In genomic region chr2:3168230-3168891, GRCh38 we compare ENCODE assay signal across 14 cellular contexts.
A peak's percentile ranks its signal among the peaks of the same experiment; 100 is the strongest.
DNase-seq lines count a peak whose midpoint lies in the region; ATAC-seq, FAIRE-seq and TF ChIP-seq lines count a peak whose summit lies in the region.
"Had no signal": no experiment of that assay in that cellular context is flagged by ENCODE, and none has a peak within 500 bp of the region (broad histone marks: within the 10 kb centered on the region; RNA-seq: fewer than 3 reads in every experiment).

No MANE protein-coding gene starts in this region.

- H3K27ac ChIP-seq in breast epithelium (no peak overlapping the region), GM12878 (ENCODE audit: control insufficient read depth, insufficient read depth) (no peak overlapping the region), suprapubic skin (no peak overlapping the region)
- H3K27ac ChIP-seq: lower lobe of right lung, SJSA1 had no signal

- SMC1A ChIA-PET in GM12878 (lab: Charles Lee; ENCODE audit: uncharacterized antibody, unreplicated experiment), result no interaction called here

- no peak for FAIRE-seq in GM12878 (lab: Jason Lieb, UNC)

- CTCF ChIA-PET in MCF 10A (lab: Yijun Ruan, JAX), result interaction anchor here (0.5 to 0.8 kb wide), 4 partner anchors 25 to 1257 kb away, joined by 3 to 4 read pairs (median 4); no protein-coding TSS in a partner anchor
- CTCF ChIA-PET in GM12878 (lab: Yijun Ruan, JAX), result no interaction called here

- no peaks in the 10 kb centered on the region for H4K20me1 ChIP-seq in GM12878 (ENCODE audit: control insufficient read depth, insufficient read depth)

- H3K27me3 ChIP-seq in breast epithelium (no peaks in the 10 kb centered on the region), GM12878 (replicated peaks in 1 of 2; ENCODE audit: control insufficient read depth in 2 of 2, insufficient read depth in 2 of 2, low read length in 1 of 2) (no peaks in the 10 kb centered on the region), suprapubic skin (no peaks in the 10 kb centered on the region)
- H3K27me3 ChIP-seq: SJSA1 had no signal

- no peak overlapping the region for H2AFZ ChIP-seq in GM12878 (ENCODE audit: control insufficient read depth, low read depth, low read length)

- DNase-seq in MCF 10A (ENCODE audit: unreplicated experiment), result peak; percentile 83
- DNase-seq in breast epithelium (ENCODE audit: low spot score in 2 of 2), result no peak
- DNase-seq in GM12878 (ENCODE audit: low read depth, low spot score), result no peak
- peak; percentile 63 for DNase-seq in iPS-NIHi7 (ENCODE audit: extremely low spot score)
- DNase-seq in suprapubic skin (ENCODE audit: low spot score in 2 of 2), result peak; percentile 55 to 67
- no peak for DNase-seq in stimulated activated naive CD4-positive, alpha-beta T cell treated with Interleukin-2 at 50 U/mL for 16 hours (lab: John Stamatoyannopoulos, UW)
- DNase-seq in NCI-H1436 treated with DMSO at 0.1 percent for 48 hours (lab: John Stamatoyannopoulos, UW), result no peak
- no peak for DNase-seq in stimulated activated CD4-positive, alpha-beta T cell treated with anti-CD3 and anti-CD28 coated beads, Interleukin-4, amount 100 ng/mL, for 1 hour
- DNase-seq: activated CD4-positive, alpha-beta T cell treated with anti-CD3 and anti-CD28 coated beads, Interleukin-2, amount 10 ng/mL, durations not matched to agents 7 days and 5 days; activated naive CD4-positive, alpha-beta T cell treated with anti-CD3 and anti-CD28 coated beads, Interleukin-2, amount 50 U/mL, for 16 hours; KG1; lower lobe of right lung; NCI-H446 had no signal

- TF ChIP-seq RAD21 in GM12878 (IDR thresholded peaks at IDR 0.05; ENCODE audit: insufficient read depth, low read depth, low read length), result no peak

- TF ChIP-seq EP300 in GM12878 (IDR thresholded peaks at IDR 0.05; ENCODE audit: borderline replicate concordance in 1 of 2, control insufficient read depth in 1 of 2, low read depth in 2 of 2, low read length in 2 of 2) (no peak), suprapubic skin (IDR thresholded peaks at IDR 0.05) (no peak)

- H3K36me3 ChIP-seq in breast epithelium (no peaks in the 10 kb centered on the region), GM12878 (ENCODE audit: control insufficient read depth in 2 of 2, insufficient read depth in 2 of 2, low read length in 1 of 2) (peaks cover 0 to 2% of the 10 kb centered on the region in 2 experiments; a peak in 2 of 4 replicates), suprapubic skin (no peaks in the 10 kb centered on the region)
- H3K36me3 ChIP-seq: SJSA1 had no signal

- TF ChIP-seq CTCF in MCF 10A (IDR thresholded peaks at IDR 0.05; ENCODE audit: unreplicated experiment), result no peak
- TF ChIP-seq CTCF in breast epithelium (IDR thresholded peaks at IDR 0.05), result no peak
- no peak for TF ChIP-seq CTCF in GM12878 (IDR thresholded peaks at IDR 0.05 in 2 of 3, conservative IDR thresholded peaks at IDR 0.05 in 1 of 3; ENCODE audit: control insufficient read depth in 2 of 3, extremely low read depth in 1 of 3, insufficient read depth in 1 of 3, low read depth in 3 of 3, low read length in 3 of 3)
- TF ChIP-seq CTCF in suprapubic skin (IDR thresholded peaks at IDR 0.05), result no peak

- BruUV-seq in MCF 10A (replicated peaks; lab: Mats Ljungman, UMichigan) (no TSS peak), GM12878 (replicated peaks; lab: Mats Ljungman, UMichigan) (no TSS peak)

- H3K4me3 ChIP-seq in breast epithelium, result no peak overlapping the region
- H3K4me3 ChIP-seq in GM12878, result no peak overlapping the region
- no peak overlapping the region for H3K4me3 ChIP-seq in suprapubic skin
- H3K4me3 ChIP-seq: lower lobe of right lung, SJSA1 had no signal

- H3K9ac ChIP-seq in GM12878 (ENCODE audit: control insufficient read depth, insufficient read depth, low read length), result no peak overlapping the region

- 76% methylated on average over 17 of the region's 17 CpGs for WGBS in GM12878 (ENCODE audit: insufficient coverage, insufficient replicate concordance, low lambda C conversion rate, missing lambda C conversion rate)
- 45% methylated on average over 16 of the region's 17 CpGs for WGBS in suprapubic skin

- no peaks in the 10 kb centered on the region for H3K4me1 ChIP-seq in breast epithelium
- no peaks in the 10 kb centered on the region for H3K4me1 ChIP-seq in GM12878 (ENCODE audit: control insufficient read depth, insufficient read depth, low read length)
- peaks cover 24% of the 10 kb centered on the region for H3K4me1 ChIP-seq in suprapubic skin
- H3K4me1 ChIP-seq: lower lobe of right lung had no signal

- RAD21 ChIA-PET in GM12878 (lab: Charles Lee; ENCODE audit: unreplicated experiment), result no interaction called here

- H3K9me3 ChIP-seq in breast epithelium, result peaks cover 8 to 10% of the 10 kb centered on the region in 2 donors
- H3K9me3 ChIP-seq in GM12878 (replicated peaks; ENCODE audit: control insufficient read depth, insufficient read depth, low read length), result peaks cover 3% of the 10 kb centered on the region; the same call in 2 of the 3 replicates
- no peaks in the 10 kb centered on the region for H3K9me3 ChIP-seq in suprapubic skin
- H3K9me3 ChIP-seq: SJSA1 had no signal

- H3K4me2 ChIP-seq in GM12878 (ENCODE audit: control insufficient read depth, insufficient read depth), result no peak overlapping the region

- peak overlapping the region; percentile 46 for H3K27ac Mint-ChIP-seq in MCF 10A (ENCODE audit: low read depth, unreplicated experiment)
- H3K27ac Mint-ChIP-seq: activated CD4-positive, alpha-beta T cell treated with anti-CD3 and anti-CD28 coated beads, Interleukin-2, amount 10 ng/mL, durations not matched to agents 7 days and 5 days had no signal

- no peak for TF ChIP-seq POLR2A in breast epithelium (IDR thresholded peaks at IDR 0.05)
- TF ChIP-seq POLR2A in GM12878 (IDR thresholded peaks at IDR 0.05; ENCODE audit: low read depth, low read length), result no peak
- TF ChIP-seq POLR2A in suprapubic skin (IDR thresholded peaks at IDR 0.05), result no peak

- H3K79me2 ChIP-seq in GM12878 (ENCODE audit: control insufficient read depth, insufficient read depth, low read length), result no peaks in the 10 kb centered on the region

- peaks cover 9% of the 10 kb centered on the region for H3K36me3 Mint-ChIP-seq in MCF 10A (ENCODE audit: insufficient read depth, unreplicated experiment)

- peak overlapping the region; percentile 55 for H3K4me3 Mint-ChIP-seq in MCF 10A (ENCODE audit: unreplicated experiment)
- H3K4me3 Mint-ChIP-seq: activated CD4-positive, alpha-beta T cell treated with anti-CD3 and anti-CD28 coated beads, Interleukin-2, amount 10 ng/mL, durations not matched to agents 7 days and 5 days had no signal

- intact Hi-C loops in MCF 10A (cut with micrococcal nuclease), result no loop called here
- intact Hi-C loops in breast epithelium (cut with DNase I; ENCODE audit: low total_unique reads), result no loop called here
- intact Hi-C loops in GM12878 (cut with micrococcal nuclease; ENCODE audit: unreplicated experiment), result no loop called here

- peaks cover 31% of the 10 kb centered on the region for H3K4me1 Mint-ChIP-seq in MCF 10A (ENCODE audit: insufficient read depth, unreplicated experiment)
- H3K4me1 Mint-ChIP-seq: activated CD4-positive, alpha-beta T cell treated with anti-CD3 and anti-CD28 coated beads, Interleukin-2, amount 10 ng/mL, durations not matched to agents 7 days and 5 days had no signal

- in situ Hi-C loops in GM12878 (cut with MboI), result no loop called here

- no peaks in the 10 kb centered on the region for H3K27me3 Mint-ChIP-seq in MCF 10A (ENCODE audit: insufficient read depth, unreplicated experiment)
- H3K27me3 Mint-ChIP-seq: activated CD4-positive, alpha-beta T cell treated with anti-CD3 and anti-CD28 coated beads, Interleukin-2, amount 10 ng/mL, durations not matched to agents 7 days and 5 days had no signal

- POLR2A ChIA-PET in MCF 10A (lab: Yijun Ruan, JAX), result interaction anchor here (0.7 to 1.1 kb wide), 3 partner anchors 39 to 825 kb away, joined by 3 to 4 read pairs (median 3); no protein-coding TSS in a partner anchor
- POLR2A ChIA-PET in GM12878 (lab: Charles Lee), result no interaction called here

- peak; percentile 58 for ATAC-seq in GM12878
- ATAC-seq: lower lobe of right lung had no signal

- peaks cover 7% of the 10 kb centered on the region for H3K9me3 Mint-ChIP-seq in MCF 10A (ENCODE audit: unreplicated experiment)

TF ChIP-seq in GM12878, 131 proteins besides CTCF, POLR2A, EP300 and RAD21 (continues in another document):
- TF ChIP-seq LARP7 (IDR thresholded peaks at IDR 0.05) (no peak), SMARCA5 (IDR thresholded peaks at IDR 0.05) (no peak), BCL11A (IDR thresholded peaks at IDR 0.05; ENCODE audit: low read depth, low read length) (no peak), MYC (IDR thresholded peaks at IDR 0.05; ENCODE audit: insufficient read depth, insufficient read length, insufficient replicate concordance, low read length, severe bottlenecking) (no peak), BCLAF1 (IDR thresholded peaks at IDR 0.05) (no peak), TBL1XR1 (IDR thresholded peaks at IDR 0.05; ENCODE audit: low read depth, low read length) (no peak)

Comparison
In these comparisons a context has a peak if more than half of its experiments do, and no peak if none do; other contexts are left out.
1. DNase-seq: peak in MCF 10A (single experiment), iPS-NIHi7 (single experiment) and suprapubic skin (2 of 2); none in breast epithelium (0 of 2), GM12878 (single experiment), stimulated activated naive CD4-positive, alpha-beta T cell treated with Interleukin-2 at 50 U/mL for 16 hours (single experiment), NCI-H1436 treated with DMSO at 0.1 percent for 48 hours (single experiment) and stimulated activated CD4-positive, alpha-beta T cell treated with anti-CD3 and anti-CD28 coated beads, Interleukin-4, amount 100 ng/mL, for 1 hour (single experiment).